In genomic region chr17:7843536-7844291, GRCh38 we compare ENCODE assay signal across 8 cellular contexts. TPM values are rescaled to one million over a fixed set of nuclear protein-coding genes. Genes with fewer than 3 reads are reported as not detected.
DNase-seq lines count a peak whose midpoint lies in the region; ATAC-seq and TF ChIP-seq lines count a peak whose summit lies in the region.

No MANE protein-coding gene starts in this region.

- no peaks in the 10 kb centered on the region for H3K9me3 ChIP-seq in OCI-LY7 (ENCODE audit: low read length)
- H3K9me3 ChIP-seq in mucosa of descending colon, result no peaks in the 10 kb centered on the region

- DNase-seq in HUDEP-2 (lab: John Stamatoyannopoulos, UW; ENCODE audit: unreplicated experiment in 76 of 76) (peak in 56 of 76 experiments; percentile 16 to 74 (median 56)), OCI-LY7 (ENCODE audit: low spot score) (peak; percentile 89), activated T-cell treated with anti-CD3 and anti-CD28 coated beads for 48 hours (ENCODE audit: low read depth) (peak; percentile 83), epithelial cell of prostate (ENCODE audit: low read depth, low spot score) (no peak), mucosa of descending colon (peak; percentile 92 to 94 (median 93))
- peak; percentile 85 to 87 for DNase-seq in stimulated activated CD8-positive, alpha-beta memory T cell treated with anti-CD3 and anti-CD28 coated beads, Interleukin-2, amount 100 ng/mL, for 1 hour (ENCODE audit: low read depth in 2 of 2)

- TF ChIP-seq CTCF in OCI-LY7 (conservative IDR thresholded peaks at IDR 0.05; ENCODE audit: low read length) (no peak), mucosa of descending colon (IDR thresholded peaks at IDR 0.05) (no peak)

- no TSS peak for BruUV-seq in OCI-LY7 (replicated peaks; lab: Mats Ljungman, UMichigan)

- H3K4me2 ChIP-seq in OCI-LY7 (ENCODE audit: low read length), result peak overlapping the region; percentile 95

- H3K79me2 ChIP-seq in ACC112 (ENCODE audit: control insufficient read depth, insufficient read depth, low read length, unreplicated experiment) (peaks cover 25% of the 10 kb centered on the region), OCI-LY7 (ENCODE audit: insufficient read depth, low read depth, low read length) (peaks cover 43% of the 10 kb centered on the region; the same call in 1 of the 2 replicates)

- peaks cover 20% of the 10 kb centered on the region; the same call in 1 of the 2 replicates for H4K20me1 ChIP-seq in OCI-LY7 (ENCODE audit: insufficient read depth, low read length)

- intact Hi-C loops in OCI-LY7 (cut with micrococcal nuclease; ENCODE audit: unreplicated experiment), result loop anchor here (1.0 to 5.0 kb wide), 2 partner anchors 8 to 361 kb away; partner anchors contain the start of genes POLR2A and SLC35G6
- intact Hi-C loops in mucosa of descending colon (cut with DNase I, micrococcal nuclease), result no loop called here

- H3K4me1 ChIP-seq in ACC112 (ENCODE audit: control insufficient read depth, insufficient read depth, low read length, unreplicated experiment), result peaks cover 19% of the 10 kb centered on the region
- peaks cover 34% of the 10 kb centered on the region for H3K4me1 ChIP-seq in OCI-LY7 (ENCODE audit: insufficient read depth, low read length, poor library complexity, severe bottlenecking)
- peaks cover 35% of the 10 kb centered on the region for H3K4me1 ChIP-seq in mucosa of descending colon (ENCODE audit: low read depth)

- no peaks in the 10 kb centered on the region for H3K9me2 ChIP-seq in OCI-LY7 (ENCODE audit: insufficient read depth, low read length)

- CTCF ChIA-PET in OCI-LY7 (lab: Charles Lee; ENCODE audit: unreplicated experiment), result interaction anchor here (0.6 kb wide), 1 partner anchor 10 kb away, joined by 6 read pairs; no protein-coding TSS in a partner anchor

- POLR2A ChIA-PET in OCI-LY7 (lab: Charles Lee), result no interaction called here

- H3K27ac ChIP-seq in ACC112 (ENCODE audit: low read depth, low read length) (peak overlapping the region; percentile 99), OCI-LY7 (ENCODE audit: low read depth, low read length, poor library complexity, severe bottlenecking) (peak overlapping the region; percentile 92), epithelial cell of prostate (peak overlapping the region; percentile 100)

- H3K27me3 ChIP-seq in ACC112 (ENCODE audit: insufficient read depth, low read length), result no peaks in the 10 kb centered on the region

- H2AFZ ChIP-seq in ACC112 (ENCODE audit: low read length, unreplicated experiment), result no peak overlapping the region
- no peak overlapping the region; the same call in 1 of the 2 replicates for H2AFZ ChIP-seq in OCI-LY7 (ENCODE audit: low read length)

- H3K36me3 ChIP-seq in ACC112 (ENCODE audit: insufficient read depth, low read length) (no peaks in the 10 kb centered on the region; the same call in 1 of the 2 replicates), OCI-LY7 (ENCODE audit: insufficient read depth, low read length) (peaks cover 39% of the 10 kb centered on the region; the same call in 1 of the 2 replicates), mucosa of descending colon (ENCODE audit: low read depth) (no peaks in the 10 kb centered on the region)

- peak overlapping the region; percentile 84 for H3K4me3 ChIP-seq in ACC112 (ENCODE audit: low read depth, low read length)
- H3K4me3 ChIP-seq in OCI-LY7 (ENCODE audit: low read depth, low read length, poor library complexity, severe bottlenecking), result peak overlapping the region; percentile 79
- peak overlapping the region; percentile 51 for H3K4me3 ChIP-seq in mucosa of descending colon

- ATAC-seq in GM19023 (IDR thresholded peaks at IDR 0.05; ENCODE audit: unreplicated experiment), result peak; percentile 27
- peak; percentile 62 for ATAC-seq in mucosa of descending colon

RNA-seq across cellular contexts. Expression of gene KDM6B, which starts 9.7 kb away (rescaled TPM):
- total RNA-seq in OCI-LY7 (2014; rRNA removed; shearing (Covaris generic)), result 4.4 and 10.0 TPM in 2 replicates
- total RNA-seq in OCI-LY7 (2022) (46.4 and 62.9 TPM in 2 replicates), mucosa of descending colon (10 to 100 TPM; 44.3 to 73.6 (median 54.6) TPM)

RNA-seq across cellular contexts. Expression of gene TMEM88, which starts 11.2 kb away (rescaled TPM):
- 0.41 TPM in 1 of 2 replicates, not detected in the other for total RNA-seq in OCI-LY7 (2014; rRNA removed; shearing (Covaris generic))
- total RNA-seq in OCI-LY7 (2022) (3.8 and 4.0 TPM in 2 replicates), mucosa of descending colon (1 to 10 TPM; 3.5 to 8.5 (median 6.9) TPM)

RNA-seq across cellular contexts. Expression of gene NAA38, which starts 13.6 kb away (rescaled TPM):
- 168 and 205 TPM in 2 replicates for total RNA-seq in OCI-LY7 (2014; rRNA removed; shearing (Covaris generic))
- total RNA-seq in OCI-LY7 (2022) (149 and 153 TPM in 2 replicates), mucosa of descending colon (10 to 100 TPM; 51.2 to 73.5 (median 58.2) TPM)

RNA-seq across cellular contexts. Expression of gene CYB5D1, which starts 14.1 kb away (rescaled TPM):
- 16.9 and 18.1 TPM in 2 replicates for total RNA-seq in OCI-LY7 (2014; rRNA removed; shearing (Covaris generic))
- 19.3 and 24.8 TPM in 2 replicates for total RNA-seq in OCI-LY7 (2022)
- 10 to 100 TPM; 11.5 to 17.0 (median 12.2) TPM for total RNA-seq in mucosa of descending colon

RNA-seq across cellular contexts. Expression of gene CHD3, which starts 44.9 kb away (rescaled TPM):
- 42.5 and 59.6 TPM in 2 replicates for total RNA-seq in OCI-LY7 (2014; rRNA removed; shearing (Covaris generic))
- total RNA-seq in OCI-LY7 (2022) (124 and 126 TPM in 2 replicates), mucosa of descending colon (100 to 1,000 TPM in 1 of 3 donors, 10 to 100 TPM in 2; 52.7 to 151 (median 56.5) TPM)
